27 cellular contexts compared by ENCODE assay signal in genomic region chr21:31305888-31306287, GRCh38.
"Had no signal": no experiment of that assay in that cellular context is flagged by ENCODE, and none has a peak within 500 bp of the region (broad histone marks: within the 10 kb centered on the region; RNA-seq: fewer than 3 reads in every experiment).

No MANE protein-coding gene starts in this region.

- H3K9me3 Mint-ChIP-seq: natural killer cell treated with Interleukin-12 subunit alpha and Interleukin-12 subunit beta and Interleukin-15 and Interleukin-18, amount 100 ng/mL, for 72 hours had no signal

- H3K36me3 Mint-ChIP-seq: natural killer cell treated with Interleukin-12 subunit alpha and Interleukin-12 subunit beta and Interleukin-15 and Interleukin-18, amount 100 ng/mL, for 72 hours; stimulated activated naive B cell treated with anti-CD40 and anti-IgM and Interleukin-4, amounts not matched to agents 10 μg/mL and 1 μg/mL and 100 μg/mL, for 72 hours had no signal

- H3K27me3 Mint-ChIP-seq: naive thymus-derived CD4-positive, alpha-beta T cell; natural killer cell treated with Interleukin-12 subunit alpha and Interleukin-12 subunit beta and Interleukin-15 and Interleukin-18, amount 100 ng/mL, for 72 hours had no signal

- DNase-seq: islet precursor cell; left ventricle myocardium inferior; mesendoderm; midbrain; mucosa of descending colon; naive thymus-derived CD4-positive, alpha-beta T cell; pancreas; posterior cingulate gyrus; retina; right cardiac atrium; stimulated activated CD4-positive, alpha-beta T cell treated with anti-CD3 and anti-CD28 coated beads, Interleukin-12 subunit alpha, Interleukin-12 subunit beta, amount 100 ng/mL, for 4 hours; stimulated activated CD4-positive, alpha-beta T cell treated with anti-CD3 and anti-CD28 coated beads, Interleukin-15, amount 100 ng/mL, for 24 hours; stimulated activated CD4-positive, alpha-beta T cell treated with anti-CD3 and anti-CD28 coated beads, Interleukin-2, amount 100 ng/mL, for 24 hours; stimulated activated CD4-positive, alpha-beta T cell treated with anti-CD3 and anti-CD28 coated beads, Interleukin-4, amount 100 ng/mL, for 1 hour; stimulated activated naive B cell treated with anti-CD40 and anti-IgM and Interleukin-4, amounts not matched to agents 10 μg/mL and 1 μg/mL and 100 μg/mL, for 72 hours; stimulated activated naive CD8-positive, alpha-beta T cell treated with anti-CD3 and anti-CD28 coated beads, Interleukin-15, Interleukin-2, amounts not matched to agents 100 U/mL and 50 U/mL, for 24 hours; stomach; testis; thyroid gland; transverse colon; upper lobe of left lung had no signal

- H3K9me3 ChIP-seq: left ventricle myocardium inferior, mucosa of descending colon, pancreas, prostate gland, stomach, testis, thyroid gland, transverse colon, upper lobe of left lung, vagina had no signal

- H3K4me3 Mint-ChIP-seq: naive thymus-derived CD4-positive, alpha-beta T cell; natural killer cell treated with Interleukin-12 subunit alpha and Interleukin-12 subunit beta and Interleukin-15 and Interleukin-18, amount 100 ng/mL, for 72 hours; stimulated activated naive B cell treated with anti-CD40 and anti-IgM and Interleukin-4, amounts not matched to agents 10 μg/mL and 1 μg/mL and 100 μg/mL, for 72 hours had no signal

- H3K27me3 ChIP-seq: pancreas, stomach, testis, thyroid gland, transverse colon, upper lobe of left lung, vagina had no signal

- H3K27ac Mint-ChIP-seq: naive thymus-derived CD4-positive, alpha-beta T cell; natural killer cell treated with Interleukin-12 subunit alpha and Interleukin-12 subunit beta and Interleukin-15 and Interleukin-18, amount 100 ng/mL, for 72 hours; stimulated activated naive B cell treated with anti-CD40 and anti-IgM and Interleukin-4, amounts not matched to agents 10 μg/mL and 1 μg/mL and 100 μg/mL, for 72 hours had no signal

- ATAC-seq: mucosa of descending colon; naive thymus-derived CD4-positive, alpha-beta T cell; natural killer cell treated with Interleukin-12 subunit alpha and Interleukin-12 subunit beta and Interleukin-15 and Interleukin-18, amount 100 ng/mL, for 72 hours; pancreas; right cardiac atrium; sciatic nerve; stimulated activated naive B cell treated with anti-CD40 and anti-IgM and Interleukin-4, amounts not matched to agents 10 μg/mL and 1 μg/mL and 100 μg/mL, for 72 hours; stimulated activated naive CD8-positive, alpha-beta T cell treated with anti-CD3 and anti-CD28 coated beads, Interleukin-15, Interleukin-2, amounts not matched to agents 100 U/mL and 50 U/mL, for 24 hours had no signal

- H3K4me3 ChIP-seq: left ventricle myocardium inferior, lung, mucosa of descending colon, pancreas, prostate gland, skin epidermis, stomach, testis, thyroid gland, transverse colon, upper lobe of left lung, vagina had no signal

- H3K4me1 Mint-ChIP-seq: stimulated activated naive B cell treated with anti-CD40 and anti-IgM and Interleukin-4, amounts not matched to agents 10 μg/mL and 1 μg/mL and 100 μg/mL, for 72 hours had no signal

- H3K36me3 ChIP-seq: left ventricle myocardium inferior, pancreas, prostate gland, stomach, thyroid gland, transverse colon, upper lobe of left lung, vagina had no signal
